12 cellular contexts compared by ENCODE assay signal in genomic region chr14:52834440-52834842, GRCh38. TPM values are rescaled to one million over a fixed set of nuclear protein-coding genes. Genes with fewer than 3 reads are reported as not detected.
DNase-seq lines count a peak whose midpoint lies in the region; TF ChIP-seq lines count a peak whose summit lies in the region.
"Had no signal": no experiment of that assay in that cellular context is flagged by ENCODE, and none has a peak within 500 bp of the region (broad histone marks: within the 10 kb centered on the region; RNA-seq: fewer than 3 reads in every experiment).

No MANE protein-coding gene starts in this region.

- in situ Hi-C loops in brain microvascular endothelial cell (cut with HindIII; ENCODE audit: low pct_ligation_motif_present, low sequenced_read_pairs): no loop called here

- DNase-seq in BJ (ENCODE audit: low read depth) (peak; percentile 72), brain microvascular endothelial cell (peak; percentile 92), left kidney (ENCODE audit: low read depth, low spot score) (peak; percentile 22), HK-2 (ENCODE audit: unreplicated experiment) (no peak), GM19238 (ENCODE audit: insufficient read length, low spot score) (no peak)
- DNase-seq in stimulated activated CD4-positive, alpha-beta T cell treated with anti-CD3 and anti-CD28 coated beads, Interleukin-2, amount 100 ng/mL, for 24 hours: no peak
- no peak for DNase-seq in activated CD8-positive, alpha-beta memory T cell treated with anti-CD3 and anti-CD28 coated beads, Interleukin-2, amount 50 U/mL, for 4 hours
- DNase-seq: dorsolateral prefrontal cortex, T-helper 9 cell, uterus had no signal

- H3K4me1 ChIP-seq in HUES48 (ENCODE audit: control insufficient read depth, insufficient read depth, low read length): peaks cover 47% of the 10 kb centered on the region
- H3K4me1 ChIP-seq: parathyroid adenoma, uterus had no signal

- no peaks in the 10 kb centered on the region for H3K27me3 ChIP-seq in BJ (ENCODE audit: control insufficient read depth, insufficient read depth, low read length)
- H3K27me3 ChIP-seq in HUES48 (ENCODE audit: control insufficient read depth, insufficient read depth, low read length): no peaks in the 10 kb centered on the region
- H3K27me3 ChIP-seq in brain microvascular endothelial cell (replicated peaks): no peaks in the 10 kb centered on the region
- H3K27me3 ChIP-seq: dorsolateral prefrontal cortex, uterus had no signal

- POLR2A ChIA-PET in BJ (lab: Charles Lee): interaction anchor here (0.6 to 1.0 kb wide), 6 partner anchors 19 to 231 kb away, joined by 3 to 9 read pairs (median 4); partner anchors contain the start of gene STYX

- CTCF ChIA-PET in BJ (lab: Yijun Ruan, JAX): interaction anchor here (0.6 kb wide), 1 partner anchor 84 kb away, joined by 3 read pairs; no protein-coding TSS in a partner anchor

- no peak overlapping the region for H3K9ac ChIP-seq in HUES48 (ENCODE audit: low read depth, low read length)
- H3K9ac ChIP-seq: parathyroid adenoma had no signal

- H3K27ac ChIP-seq in HUES48 (ENCODE audit: low read depth, low read length): peak overlapping the region; percentile 65
- H3K27ac ChIP-seq in brain microvascular endothelial cell: peak overlapping the region; percentile 89
- H3K27ac ChIP-seq: dorsolateral prefrontal cortex, parathyroid adenoma, uterus had no signal

- TF ChIP-seq CTCF in BJ (IDR thresholded peaks at IDR 0.05; ENCODE audit: insufficient read depth, low read depth, low read length) (no peak), brain microvascular endothelial cell (IDR thresholded peaks at IDR 0.05; ENCODE audit: low read depth, low read length, missing control alignments) (no peak)

- H3K4me3 ChIP-seq in BJ (ENCODE audit: low read depth, low read length) (no peak overlapping the region), HUES48 (ENCODE audit: low read depth, low read length) (no peak overlapping the region), brain microvascular endothelial cell (ENCODE audit: low read depth, low read length) (no peak overlapping the region)
- H3K4me3 ChIP-seq: dorsolateral prefrontal cortex, uterus had no signal

- H3K36me3 ChIP-seq in BJ (ENCODE audit: control insufficient read depth, insufficient read depth, low read length) (no peaks in the 10 kb centered on the region), HUES48 (ENCODE audit: control insufficient read depth, insufficient read depth, low read length) (no peaks in the 10 kb centered on the region), brain microvascular endothelial cell (replicated peaks) (no peaks in the 10 kb centered on the region)
- H3K36me3 ChIP-seq: uterus had no signal

- H3K9me3 ChIP-seq in HUES48 (ENCODE audit: control insufficient read depth, insufficient read depth, low read length): no peaks in the 10 kb centered on the region
- H3K9me3 ChIP-seq: uterus had no signal

RNA-seq across cellular contexts. Expression of gene GNPNAT1, which starts 43.0 kb away (rescaled TPM):
- polyA plus RNA-seq in BJ (2011; rRNA removed): 19.0 and 31.2 TPM in 2 replicates
- 15.7 and 15.9 TPM in 2 replicates for polyA minus RNA-seq in BJ (2011; rRNA and poly(A)+ RNA removed)

Comparison
In these comparisons a context has a peak if more than half of its experiments do, and no peak if none do; other contexts are left out.
1. DNase-seq: peak in BJ (single experiment), brain microvascular endothelial cell (single experiment) and left kidney (single experiment); none in HK-2 (single experiment), stimulated activated CD4-positive, alpha-beta T cell treated with anti-CD3 and anti-CD28 coated beads, Interleukin-2, amount 100 ng/mL, for 24 hours (0 of 2), GM19238 (single experiment) and activated CD8-positive, alpha-beta memory T cell treated with anti-CD3 and anti-CD28 coated beads, Interleukin-2, amount 50 U/mL, for 4 hours (single experiment).